In genomic region chr20:41327178-41327577, GRCh38 we compare ENCODE assay signal across 1 cellular context.
TF ChIP-seq lines count a peak whose summit lies in the region.

No MANE protein-coding gene starts in this region.

TF ChIP-seq in GM23338, 12 proteins besides CTCF, POLR2A, EP300 and RAD21:
- TF ChIP-seq, protein P1, sequence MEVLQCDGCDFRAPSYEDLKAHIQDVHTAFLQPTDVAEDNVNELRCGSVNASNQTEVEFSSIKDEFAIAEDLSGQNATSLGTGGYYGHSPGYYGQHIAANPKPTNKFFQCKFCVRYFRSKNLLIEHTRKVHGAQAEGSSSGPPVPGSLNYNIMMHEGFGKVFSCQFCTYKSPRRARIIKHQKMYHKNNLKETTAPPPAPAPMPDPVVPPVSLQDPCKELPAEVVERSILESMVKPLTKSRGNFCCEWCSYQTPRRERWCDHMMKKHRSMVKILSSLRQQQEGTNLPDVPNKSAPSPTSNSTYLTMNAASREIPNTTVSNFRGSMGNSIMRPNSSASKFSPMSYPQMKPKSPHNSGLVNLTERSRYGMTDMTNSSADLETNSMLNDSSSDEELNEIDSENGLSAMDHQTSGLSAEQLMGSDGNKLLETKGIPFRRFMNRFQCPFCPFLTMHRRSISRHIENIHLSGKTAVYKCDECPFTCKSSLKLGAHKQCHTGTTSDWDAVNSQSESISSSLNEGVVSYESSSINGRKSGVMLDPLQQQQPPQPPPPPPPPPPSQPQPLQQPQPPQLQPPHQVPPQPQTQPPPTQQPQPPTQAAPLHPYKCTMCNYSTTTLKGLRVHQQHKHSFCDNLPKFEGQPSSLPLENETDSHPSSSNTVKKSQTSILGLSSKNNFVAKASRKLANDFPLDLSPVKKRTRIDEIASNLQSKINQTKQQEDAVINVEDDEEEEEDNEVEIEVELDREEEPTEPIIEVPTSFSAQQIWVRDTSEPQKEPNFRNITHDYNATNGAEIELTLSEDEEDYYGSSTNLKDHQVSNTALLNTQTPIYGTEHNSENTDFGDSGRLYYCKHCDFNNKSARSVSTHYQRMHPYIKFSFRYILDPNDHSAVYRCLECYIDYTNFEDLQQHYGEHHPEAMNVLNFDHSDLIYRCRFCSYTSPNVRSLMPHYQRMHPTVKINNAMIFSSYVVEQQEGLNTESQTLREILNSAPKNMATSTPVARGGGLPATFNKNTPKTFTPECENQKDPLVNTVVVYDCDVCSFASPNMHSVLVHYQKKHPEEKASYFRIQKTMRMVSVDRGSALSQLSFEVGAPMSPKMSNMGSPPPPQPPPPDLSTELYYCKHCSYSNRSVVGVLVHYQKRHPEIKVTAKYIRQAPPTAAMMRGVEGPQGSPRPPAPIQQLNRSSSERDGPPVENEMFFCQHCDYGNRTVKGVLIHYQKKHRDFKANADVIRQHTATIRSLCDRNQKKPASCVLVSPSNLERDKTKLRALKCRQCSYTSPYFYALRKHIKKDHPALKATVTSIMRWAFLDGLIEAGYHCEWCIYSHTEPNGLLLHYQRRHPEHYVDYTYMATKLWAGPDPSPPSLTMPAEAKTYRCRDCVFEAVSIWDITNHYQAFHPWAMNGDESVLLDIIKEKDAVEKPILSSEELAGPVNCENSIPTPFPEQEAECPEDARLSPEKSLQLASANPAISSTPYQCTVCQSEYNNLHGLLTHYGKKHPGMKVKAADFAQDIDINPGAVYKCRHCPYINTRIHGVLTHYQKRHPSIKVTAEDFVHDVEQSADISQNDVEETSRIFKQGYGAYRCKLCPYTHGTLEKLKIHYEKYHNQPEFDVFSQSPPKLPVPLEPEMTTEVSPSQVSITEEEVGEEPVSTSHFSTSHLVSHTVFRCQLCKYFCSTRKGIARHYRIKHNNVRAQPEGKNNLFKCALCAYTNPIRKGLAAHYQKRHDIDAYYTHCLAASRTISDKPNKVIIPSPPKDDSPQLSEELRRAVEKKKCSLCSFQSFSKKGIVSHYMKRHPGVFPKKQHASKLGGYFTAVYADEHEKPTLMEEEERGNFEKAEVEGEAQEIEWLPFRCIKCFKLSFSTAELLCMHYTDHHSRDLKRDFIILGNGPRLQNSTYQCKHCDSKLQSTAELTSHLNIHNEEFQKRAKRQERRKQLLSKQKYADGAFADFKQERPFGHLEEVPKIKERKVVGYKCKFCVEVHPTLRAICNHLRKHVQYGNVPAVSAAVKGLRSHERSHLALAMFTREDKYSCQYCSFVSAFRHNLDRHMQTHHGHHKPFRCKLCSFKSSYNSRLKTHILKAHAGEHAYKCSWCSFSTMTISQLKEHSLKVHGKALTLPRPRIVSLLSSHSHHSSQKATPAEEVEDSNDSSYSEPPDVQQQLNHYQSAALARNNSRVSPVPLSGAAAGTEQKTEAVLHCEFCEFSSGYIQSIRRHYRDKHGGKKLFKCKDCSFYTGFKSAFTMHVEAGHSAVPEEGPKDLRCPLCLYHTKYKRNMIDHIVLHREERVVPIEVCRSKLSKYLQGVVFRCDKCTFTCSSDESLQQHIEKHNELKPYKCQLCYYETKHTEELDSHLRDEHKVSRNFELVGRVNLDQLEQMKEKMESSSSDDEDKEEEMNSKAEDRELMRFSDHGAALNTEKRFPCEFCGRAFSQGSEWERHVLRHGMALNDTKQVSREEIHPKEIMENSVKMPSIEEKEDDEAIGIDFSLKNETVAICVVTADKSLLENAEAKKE (CRISPR knock-in tag; IDR thresholded peaks at IDR 0.05) = no peak
- no peak for TF ChIP-seq ZNF114 (CRISPR knock-in tag; IDR thresholded peaks at IDR 0.05)
- TF ChIP-seq ZNF331 (CRISPR knock-in tag; IDR thresholded peaks at IDR 0.05; ENCODE audit: low read depth) = no peak
TF ChIP-seq in GM23338: peak in this region for 0.
